10 cellular contexts compared by ENCODE assay signal in the genomic region with DNA sequence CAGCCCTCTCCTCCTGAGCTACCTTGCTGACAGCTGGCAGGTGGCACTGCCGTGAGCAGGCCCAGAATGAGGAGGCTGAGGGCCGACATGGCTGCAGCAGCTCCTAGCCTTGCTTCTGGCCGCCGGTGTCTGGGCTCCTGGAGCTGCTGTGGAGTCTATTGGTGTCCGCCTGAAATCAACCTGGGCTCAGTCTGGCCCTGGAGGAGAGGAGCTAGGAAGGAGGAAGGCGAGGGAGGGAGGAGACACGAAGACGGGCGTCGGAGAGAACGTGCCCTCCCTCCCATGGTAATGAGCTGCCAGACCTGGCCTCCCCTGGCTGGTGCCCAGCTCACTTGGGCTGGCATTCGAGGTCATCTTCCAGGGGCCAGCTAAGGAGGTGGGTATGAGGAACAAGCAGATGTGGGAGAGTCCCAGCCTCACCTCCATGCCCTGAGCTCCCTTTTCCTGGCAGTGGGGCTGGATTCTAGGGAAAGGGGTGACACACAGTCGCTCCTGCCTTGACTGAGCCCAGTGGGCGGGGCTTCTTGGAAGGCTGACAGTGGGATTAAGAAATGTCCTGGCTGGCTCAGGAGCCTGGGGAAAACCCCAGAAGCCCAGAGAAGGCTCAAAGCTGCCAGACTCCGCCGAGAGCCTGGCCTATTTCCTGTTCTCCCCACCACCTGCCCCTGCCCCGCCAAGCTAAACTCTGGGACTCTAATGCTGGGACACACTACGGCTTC. TPM values are rescaled to one million over a fixed set of nuclear protein-coding genes. Genes with fewer than 3 reads are reported as not detected.
DNase-seq lines count a peak whose midpoint lies in the region; ATAC-seq and TF ChIP-seq lines count a peak whose summit lies in the region.
"Had no signal": no experiment of that assay in that cellular context is flagged by ENCODE, and none has a peak within 500 bp of the region (broad histone marks: within the 10 kb centered on the region; RNA-seq: fewer than 3 reads in every experiment).

A gene with protein sequence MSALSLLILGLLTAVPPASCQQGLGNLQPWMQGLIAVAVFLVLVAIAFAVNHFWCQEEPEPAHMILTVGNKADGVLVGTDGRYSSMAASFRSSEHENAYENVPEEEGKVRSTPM (minus strand): TSS at position 193 of the 719 bp plus-strand sequence. CDS start 104 bp downstream, at position 89.

- H3K27ac ChIP-seq in BLaER1 = no peak within 1 kb of the TSS
- H3K27ac ChIP-seq: HL-60 had no signal

- no peak within 1 kb of the TSS for H3K9ac ChIP-seq in BLaER1

- H3K9me3 Mint-ChIP-seq in activated T-helper 2 cell treated with anti-CD3 and anti-CD28 coated beads, Interferon-gamma antibody, Interleukin-2, Interleukin-4, amounts not matched to agents 10 μg/mL and 5 μg/mL and 100 μg/mL, durations not matched to agents 14 hours and 24 hours and 36 hours = no peaks in the 10 kb centered on the region
- H3K9me3 Mint-ChIP-seq: T-helper 1 cell treated with Interleukin-12 subunit alpha and Interleukin-12 subunit beta and Interleukin-4 antibody, amounts not matched to agents 30 μg/mL and 1 μg/mL, for 36 hours had no signal

- no peaks in the 10 kb centered on the region for H4K20me1 ChIP-seq in BLaER1

- H3K36me3 Mint-ChIP-seq in activated T-helper 2 cell treated with anti-CD3 and anti-CD28 coated beads, Interferon-gamma antibody, Interleukin-2, Interleukin-4, amounts not matched to agents 10 μg/mL and 5 μg/mL and 100 μg/mL, durations not matched to agents 14 hours and 24 hours and 36 hours (ENCODE audit: low read depth) = no peaks in the 10 kb centered on the region

- ATAC-seq in omental fat pad (ENCODE audit: low FRiP score) (peak; percentile 94), HG03196 (IDR thresholded peaks at IDR 0.05; ENCODE audit: unreplicated experiment) (no peak)

- no peaks in the 10 kb centered on the region for H3K4me1 Mint-ChIP-seq in activated T-helper 2 cell treated with anti-CD3 and anti-CD28 coated beads, Interferon-gamma antibody, Interleukin-2, Interleukin-4, amounts not matched to agents 10 μg/mL and 5 μg/mL and 100 μg/mL, durations not matched to agents 14 hours and 24 hours and 36 hours (ENCODE audit: low read depth)

- DNase-seq in OCI-M1 (lab: John Stamatoyannopoulos, UW) = peak; percentile 9
- DNase-seq in fibroblast of the conjunctiva (ENCODE audit: low read depth) = peak; percentile 35
- DNase-seq in omental fat pad (ENCODE audit: low spot score) = peak; percentile 91
- DNase-seq in NCI-H187 treated with DMSO at 0.1 percent for 48 hours (lab: John Stamatoyannopoulos, UW) = no peak
- no peak for DNase-seq in activated T-helper 2 cell treated with anti-CD3 and anti-CD28 coated beads, Interferon-gamma antibody, Interleukin-2, Interleukin-4, amounts not matched to agents 10 μg/mL and 5 μg/mL and 100 μg/mL, durations not matched to agents 14 hours and 24 hours and 36 hours (ENCODE audit: low spot score)
- DNase-seq in G401 (ENCODE audit: low spot score) = no peak

- H3K36me3 ChIP-seq in BLaER1 = no peaks in the 10 kb centered on the region

- H3K27me3 ChIP-seq in BLaER1 = no peaks in the 10 kb centered on the region

- peaks cover 13% of the 10 kb centered on the region for H3K4me1 ChIP-seq in BLaER1

- peaks cover 4% of the 10 kb centered on the region for H3K27me3 Mint-ChIP-seq in activated T-helper 2 cell treated with anti-CD3 and anti-CD28 coated beads, Interferon-gamma antibody, Interleukin-2, Interleukin-4, amounts not matched to agents 10 μg/mL and 5 μg/mL and 100 μg/mL, durations not matched to agents 14 hours and 24 hours and 36 hours (ENCODE audit: low read depth)

- in situ Hi-C loops in G401 (cut with HindIII; ENCODE audit: low sequenced_read_pairs) = no loop called here

- H3K4me3 Mint-ChIP-seq in activated T-helper 2 cell treated with anti-CD3 and anti-CD28 coated beads, Interferon-gamma antibody, Interleukin-2, Interleukin-4, amounts not matched to agents 10 μg/mL and 5 μg/mL and 100 μg/mL, durations not matched to agents 14 hours and 24 hours and 36 hours (ENCODE audit: low read depth) = no peak within 1 kb of the TSS
- H3K4me3 Mint-ChIP-seq: T-helper 1 cell treated with Interleukin-12 subunit alpha and Interleukin-12 subunit beta and Interleukin-4 antibody, amounts not matched to agents 30 μg/mL and 1 μg/mL, for 36 hours had no signal

- H3K9me3 ChIP-seq in BLaER1 = no peaks in the 10 kb centered on the region

- TF ChIP-seq CTCF in omental fat pad (IDR thresholded peaks at IDR 0.05) = no peak

- peak within 1 kb of the TSS; percentile 28 for H3K4me2 ChIP-seq in BLaER1

- H3K27ac Mint-ChIP-seq in activated T-helper 2 cell treated with anti-CD3 and anti-CD28 coated beads, Interferon-gamma antibody, Interleukin-2, Interleukin-4, amounts not matched to agents 10 μg/mL and 5 μg/mL and 100 μg/mL, durations not matched to agents 14 hours and 24 hours and 36 hours = no peak within 1 kb of the TSS
- H3K27ac Mint-ChIP-seq: T-helper 1 cell treated with Interleukin-12 subunit alpha and Interleukin-12 subunit beta and Interleukin-4 antibody, amounts not matched to agents 30 μg/mL and 1 μg/mL, for 36 hours had no signal

- intact Hi-C loops in activated T-helper 2 cell treated with anti-CD3 and anti-CD28 coated beads, Interferon-gamma antibody, Interleukin-2, Interleukin-4, amounts not matched to agents 10 μg/mL and 5 μg/mL and 100 μg/mL, durations not matched to agents 14 hours and 24 hours and 36 hours (cut with micrococcal nuclease) = no loop called here

- H3K4me3 ChIP-seq in BLaER1 = no peak within 1 kb of the TSS

RNA-seq across cellular contexts. Expression of the gene that starts here (rescaled TPM):
- total RNA-seq in omental fat pad = 100 to 1,000 TPM in 1 of 4 donors, 10 to 100 TPM in 2, 1 to 10 TPM in 1; 2.8 to 131 (median 25.3) TPM
- total RNA-seq in activated T-helper 2 cell treated with anti-CD3 and anti-CD28 coated beads, Interferon-gamma antibody, Interleukin-2, Interleukin-4, amounts not matched to agents 10 μg/mL and 5 μg/mL and 100 μg/mL, durations not matched to agents 14 hours and 24 hours and 36 hours = not detected in 2 replicates
- total RNA-seq in G401 (2014; rRNA removed; shearing (Covaris generic)) = not detected in 2 replicates

Comparison
In these comparisons a context has a peak if more than half of its experiments do, and no peak if none do; other contexts are left out.
1. DNase-seq: peak in OCI-M1 (single experiment), fibroblast of the conjunctiva (single experiment) and omental fat pad (single experiment); none in NCI-H187 treated with DMSO at 0.1 percent for 48 hours (single experiment), activated T-helper 2 cell treated with anti-CD3 and anti-CD28 coated beads, Interferon-gamma antibody, Interleukin-2, Interleukin-4, amounts not matched to agents 10 μg/mL and 5 μg/mL and 100 μg/mL, durations not matched to agents 14 hours and 24 hours and 36 hours (single experiment) and G401 (single experiment).